Comparison of ENCODE assay signal across 25 cellular contexts in the genomic region with DNA sequence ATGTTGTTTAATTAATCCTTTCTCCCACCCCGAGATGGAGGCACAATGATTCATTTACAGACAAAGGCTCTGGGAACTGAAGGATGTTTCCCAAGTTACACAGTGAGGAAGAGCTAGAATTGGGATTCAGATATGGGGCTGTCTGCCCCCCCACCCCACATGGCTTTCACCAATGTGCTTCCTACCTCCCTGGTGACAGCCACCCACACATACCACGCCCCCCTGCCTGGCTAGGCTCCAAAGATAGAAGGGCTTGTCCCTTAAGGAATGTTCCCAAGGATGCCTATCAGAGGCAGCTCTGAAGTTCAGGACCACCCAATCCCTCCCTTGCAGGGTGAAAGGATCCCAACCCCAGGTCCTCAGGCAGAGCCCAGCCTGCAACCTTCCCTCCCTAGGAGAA.
"Had no signal": no experiment of that assay in that cellular context is flagged by ENCODE, and none has a peak within 500 bp of the region (broad histone marks: within the 10 kb centered on the region; RNA-seq: fewer than 3 reads in every experiment).

No MANE protein-coding gene starts in this region.

- H3K36me3 ChIP-seq: ascending aorta, esophagus muscularis mucosa, heart left ventricle, neutrophil, ovary, prostate gland, suprapubic skin, tibial artery had no signal

- H3K9me3 ChIP-seq: ascending aorta, esophagus muscularis mucosa, heart left ventricle, neutrophil, ovary, prostate gland, suprapubic skin, tibial artery had no signal

- H3K4me3 Mint-ChIP-seq: activated naive CD8-positive, alpha-beta T cell; brain; endodermal cell; mesothelial cell of epicardium; naive thymus-derived CD8-positive, alpha-beta T cell had no signal

- ATAC-seq: left colon; naive thymus-derived CD8-positive, alpha-beta T cell had no signal

- H3K27ac ChIP-seq: ascending aorta, esophagus muscularis mucosa, foreskin keratinocyte, heart left ventricle, neutrophil, ovary, prostate gland, suprapubic skin, tibial artery, VCaP had no signal

- H3K4me1 Mint-ChIP-seq: mesothelial cell of epicardium had no signal

- H3K27ac Mint-ChIP-seq: activated naive CD8-positive, alpha-beta T cell; endodermal cell; immature natural killer cell; mesothelial cell of epicardium had no signal

- H3K9me3 Mint-ChIP-seq: endodermal cell; immature natural killer cell; mesothelial cell of epicardium; naive thymus-derived CD8-positive, alpha-beta T cell had no signal

- H3K27me3 Mint-ChIP-seq: activated naive CD8-positive, alpha-beta T cell had no signal

- H3K4me3 ChIP-seq: ascending aorta, esophagus muscularis mucosa, heart left ventricle, ovary, prostate gland, suprapubic skin, tibial artery had no signal

- H3K4me1 ChIP-seq: ascending aorta, foreskin keratinocyte, prostate gland, suprapubic skin, tibial artery had no signal

- H3K27me3 ChIP-seq: ascending aorta, heart left ventricle, neutrophil, ovary, suprapubic skin had no signal

- DNase-seq: activated CD4-positive, alpha-beta T cell treated with anti-CD3 and anti-CD28 coated beads for 4 hours; activated CD4-positive, alpha-beta T cell treated with anti-CD3 and anti-CD28 coated beads, Interleukin-2, amount 50 U/mL, for 4 hours; activated effector memory CD4-positive, alpha-beta T cell treated with Interleukin-2 at 50 U/mL for 16 hours; activated naive CD4-positive, alpha-beta T cell treated with Interleukin-2 at 50 U/mL for 16 hours; cortex of kidney; endodermal cell; foreskin keratinocyte; heart left ventricle; immature natural killer cell; left colon; mammary epithelial cell; naive thymus-derived CD8-positive, alpha-beta T cell; ovary; stimulated activated naive CD4-positive, alpha-beta T cell; T-helper 1 cell; tibial artery had no signal

- H3K36me3 Mint-ChIP-seq: activated naive CD8-positive, alpha-beta T cell; brain; immature natural killer cell; mesothelial cell of epicardium; naive thymus-derived CD8-positive, alpha-beta T cell had no signal
